In the genomic region with DNA sequence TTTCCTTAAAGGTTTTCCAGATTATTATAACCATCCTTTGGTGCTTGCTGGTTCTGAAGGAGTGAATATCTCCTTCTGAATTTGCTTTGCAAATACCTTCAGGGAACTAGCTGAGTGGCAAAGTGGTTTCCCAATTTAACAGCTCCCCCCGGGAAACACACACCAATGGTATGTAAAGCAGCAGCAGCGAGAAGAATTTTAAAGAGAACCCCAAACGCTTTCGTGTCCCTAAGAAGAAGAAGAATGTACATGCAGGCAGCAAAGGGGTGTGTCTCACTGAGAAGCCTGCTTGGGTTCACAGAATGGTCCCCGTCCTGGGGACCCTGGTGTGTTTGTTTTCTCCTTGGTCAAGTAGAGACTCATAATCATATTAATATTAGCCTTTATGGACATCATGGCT, we compare ENCODE assay signal across 1 cellular context.
TF ChIP-seq lines count a peak whose summit lies in the region.

No MANE protein-coding gene starts in this region.

TF ChIP-seq in GM23338, 12 proteins besides CTCF, POLR2A, EP300 and RAD21 (continued from another document):
- TF ChIP-seq, protein P1, sequence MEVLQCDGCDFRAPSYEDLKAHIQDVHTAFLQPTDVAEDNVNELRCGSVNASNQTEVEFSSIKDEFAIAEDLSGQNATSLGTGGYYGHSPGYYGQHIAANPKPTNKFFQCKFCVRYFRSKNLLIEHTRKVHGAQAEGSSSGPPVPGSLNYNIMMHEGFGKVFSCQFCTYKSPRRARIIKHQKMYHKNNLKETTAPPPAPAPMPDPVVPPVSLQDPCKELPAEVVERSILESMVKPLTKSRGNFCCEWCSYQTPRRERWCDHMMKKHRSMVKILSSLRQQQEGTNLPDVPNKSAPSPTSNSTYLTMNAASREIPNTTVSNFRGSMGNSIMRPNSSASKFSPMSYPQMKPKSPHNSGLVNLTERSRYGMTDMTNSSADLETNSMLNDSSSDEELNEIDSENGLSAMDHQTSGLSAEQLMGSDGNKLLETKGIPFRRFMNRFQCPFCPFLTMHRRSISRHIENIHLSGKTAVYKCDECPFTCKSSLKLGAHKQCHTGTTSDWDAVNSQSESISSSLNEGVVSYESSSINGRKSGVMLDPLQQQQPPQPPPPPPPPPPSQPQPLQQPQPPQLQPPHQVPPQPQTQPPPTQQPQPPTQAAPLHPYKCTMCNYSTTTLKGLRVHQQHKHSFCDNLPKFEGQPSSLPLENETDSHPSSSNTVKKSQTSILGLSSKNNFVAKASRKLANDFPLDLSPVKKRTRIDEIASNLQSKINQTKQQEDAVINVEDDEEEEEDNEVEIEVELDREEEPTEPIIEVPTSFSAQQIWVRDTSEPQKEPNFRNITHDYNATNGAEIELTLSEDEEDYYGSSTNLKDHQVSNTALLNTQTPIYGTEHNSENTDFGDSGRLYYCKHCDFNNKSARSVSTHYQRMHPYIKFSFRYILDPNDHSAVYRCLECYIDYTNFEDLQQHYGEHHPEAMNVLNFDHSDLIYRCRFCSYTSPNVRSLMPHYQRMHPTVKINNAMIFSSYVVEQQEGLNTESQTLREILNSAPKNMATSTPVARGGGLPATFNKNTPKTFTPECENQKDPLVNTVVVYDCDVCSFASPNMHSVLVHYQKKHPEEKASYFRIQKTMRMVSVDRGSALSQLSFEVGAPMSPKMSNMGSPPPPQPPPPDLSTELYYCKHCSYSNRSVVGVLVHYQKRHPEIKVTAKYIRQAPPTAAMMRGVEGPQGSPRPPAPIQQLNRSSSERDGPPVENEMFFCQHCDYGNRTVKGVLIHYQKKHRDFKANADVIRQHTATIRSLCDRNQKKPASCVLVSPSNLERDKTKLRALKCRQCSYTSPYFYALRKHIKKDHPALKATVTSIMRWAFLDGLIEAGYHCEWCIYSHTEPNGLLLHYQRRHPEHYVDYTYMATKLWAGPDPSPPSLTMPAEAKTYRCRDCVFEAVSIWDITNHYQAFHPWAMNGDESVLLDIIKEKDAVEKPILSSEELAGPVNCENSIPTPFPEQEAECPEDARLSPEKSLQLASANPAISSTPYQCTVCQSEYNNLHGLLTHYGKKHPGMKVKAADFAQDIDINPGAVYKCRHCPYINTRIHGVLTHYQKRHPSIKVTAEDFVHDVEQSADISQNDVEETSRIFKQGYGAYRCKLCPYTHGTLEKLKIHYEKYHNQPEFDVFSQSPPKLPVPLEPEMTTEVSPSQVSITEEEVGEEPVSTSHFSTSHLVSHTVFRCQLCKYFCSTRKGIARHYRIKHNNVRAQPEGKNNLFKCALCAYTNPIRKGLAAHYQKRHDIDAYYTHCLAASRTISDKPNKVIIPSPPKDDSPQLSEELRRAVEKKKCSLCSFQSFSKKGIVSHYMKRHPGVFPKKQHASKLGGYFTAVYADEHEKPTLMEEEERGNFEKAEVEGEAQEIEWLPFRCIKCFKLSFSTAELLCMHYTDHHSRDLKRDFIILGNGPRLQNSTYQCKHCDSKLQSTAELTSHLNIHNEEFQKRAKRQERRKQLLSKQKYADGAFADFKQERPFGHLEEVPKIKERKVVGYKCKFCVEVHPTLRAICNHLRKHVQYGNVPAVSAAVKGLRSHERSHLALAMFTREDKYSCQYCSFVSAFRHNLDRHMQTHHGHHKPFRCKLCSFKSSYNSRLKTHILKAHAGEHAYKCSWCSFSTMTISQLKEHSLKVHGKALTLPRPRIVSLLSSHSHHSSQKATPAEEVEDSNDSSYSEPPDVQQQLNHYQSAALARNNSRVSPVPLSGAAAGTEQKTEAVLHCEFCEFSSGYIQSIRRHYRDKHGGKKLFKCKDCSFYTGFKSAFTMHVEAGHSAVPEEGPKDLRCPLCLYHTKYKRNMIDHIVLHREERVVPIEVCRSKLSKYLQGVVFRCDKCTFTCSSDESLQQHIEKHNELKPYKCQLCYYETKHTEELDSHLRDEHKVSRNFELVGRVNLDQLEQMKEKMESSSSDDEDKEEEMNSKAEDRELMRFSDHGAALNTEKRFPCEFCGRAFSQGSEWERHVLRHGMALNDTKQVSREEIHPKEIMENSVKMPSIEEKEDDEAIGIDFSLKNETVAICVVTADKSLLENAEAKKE (CRISPR knock-in tag; IDR thresholded peaks at IDR 0.05): no peak
- TF ChIP-seq EZH2 (IDR thresholded peaks at IDR 0.05; ENCODE audit: low read depth, unreplicated experiment) (no peak), REST (IDR thresholded peaks at IDR 0.05; ENCODE audit: unreplicated experiment) (no peak), EZH2phosphoT487 (IDR thresholded peaks at IDR 0.05; ENCODE audit: unreplicated experiment) (no peak), ZNF114 (CRISPR knock-in tag; IDR thresholded peaks at IDR 0.05) (no peak), JUNB (IDR thresholded peaks at IDR 0.05; ENCODE audit: unreplicated experiment) (no peak)
- TF ChIP-seq, protein P2, sequence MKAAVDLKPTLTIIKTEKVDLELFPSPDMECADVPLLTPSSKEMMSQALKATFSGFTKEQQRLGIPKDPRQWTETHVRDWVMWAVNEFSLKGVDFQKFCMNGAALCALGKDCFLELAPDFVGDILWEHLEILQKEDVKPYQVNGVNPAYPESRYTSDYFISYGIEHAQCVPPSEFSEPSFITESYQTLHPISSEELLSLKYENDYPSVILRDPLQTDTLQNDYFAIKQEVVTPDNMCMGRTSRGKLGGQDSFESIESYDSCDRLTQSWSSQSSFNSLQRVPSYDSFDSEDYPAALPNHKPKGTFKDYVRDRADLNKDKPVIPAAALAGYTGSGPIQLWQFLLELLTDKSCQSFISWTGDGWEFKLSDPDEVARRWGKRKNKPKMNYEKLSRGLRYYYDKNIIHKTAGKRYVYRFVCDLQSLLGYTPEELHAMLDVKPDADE (IDR thresholded peaks at IDR 0.05): no peak
